1 cellular context compared by ENCODE assay signal in the genomic region with DNA sequence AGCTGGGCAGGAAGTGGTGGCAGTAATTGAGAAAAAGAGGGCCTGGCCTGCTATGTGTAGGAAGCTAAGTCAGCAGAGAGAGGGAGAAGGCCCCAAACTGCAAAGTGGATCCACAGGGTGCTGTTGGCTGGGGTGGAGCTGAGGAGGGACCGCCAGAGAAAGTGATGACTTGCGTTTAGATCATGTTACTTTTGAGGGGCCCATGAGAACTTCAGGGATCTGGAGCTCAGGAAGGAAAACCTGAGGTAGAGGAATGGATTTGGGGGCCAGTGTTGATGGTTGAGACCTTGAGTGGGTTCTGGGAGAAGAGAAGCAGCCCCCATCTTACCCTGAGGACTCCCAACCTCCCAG.
TF ChIP-seq lines count a peak whose summit lies in the region.

No MANE protein-coding gene starts in this region.

TF ChIP-seq in HepG2, 621 proteins besides CTCF, POLR2A, EP300 and RAD21 (continued from another document):
- TF ChIP-seq MAFK (conservative IDR thresholded peaks at IDR 0.05 in 1 of 2, IDR thresholded peaks at IDR 0.05 in 1 of 2; ENCODE audit: low read length in 2 of 2): peak in 1 of 2 experiments; percentile 11; a peak in 1 of 4 replicates
- TF ChIP-seq JDP2 (CRISPR knock-in tag; IDR thresholded peaks at IDR 0.05; ENCODE audit: borderline replicate concordance): no peak
- no peak for TF ChIP-seq ZNF501 (CRISPR knock-in tag; IDR thresholded peaks at IDR 0.05)
- TF ChIP-seq MAFF (IDR thresholded peaks at IDR 0.05; ENCODE audit: low read depth, low read length): 0 out of 2 replicates have a peak, but pooled peaks have one; percentile 14
- no peak for TF ChIP-seq GABPB1 (CRISPR knock-in tag; IDR thresholded peaks at IDR 0.05)
